ENCODE assay signal across 2 cellular contexts in the genomic region with DNA sequence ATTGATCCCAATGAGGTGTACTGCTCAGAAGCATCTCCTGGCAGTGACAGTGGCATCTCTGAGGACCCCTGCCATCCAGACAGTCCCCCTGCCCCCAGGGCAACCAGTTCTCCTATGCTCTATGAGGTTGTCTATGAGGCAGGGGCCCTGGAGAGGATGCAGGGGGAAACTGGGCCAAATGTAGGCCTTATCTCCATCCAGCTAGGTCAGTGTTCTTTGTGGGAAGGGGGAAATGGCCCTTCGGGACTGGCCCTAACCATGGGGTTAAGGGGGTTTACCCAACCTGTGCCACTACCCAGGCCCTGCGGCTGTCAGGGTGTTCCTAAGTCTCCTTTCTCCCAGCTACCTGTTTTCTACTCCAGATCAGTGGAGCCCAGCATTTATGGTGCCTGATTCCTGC.
TF ChIP-seq lines count a peak whose summit lies in the region.

No MANE protein-coding gene starts in this region.

TF ChIP-seq in SK-N-SH, 30 proteins besides CTCF, POLR2A, EP300 and RAD21 (continued from another document):
- no peak for TF ChIP-seq MXI1 (IDR thresholded peaks at IDR 0.05; ENCODE audit: low read depth, low read length)

TF ChIP-seq in SK-N-SH treated with all-trans-retinoic acid at 6 μM for 48 hours, 23 proteins besides CTCF, POLR2A, EP300 and RAD21 (continued from another document):
- TF ChIP-seq, protein P1, sequence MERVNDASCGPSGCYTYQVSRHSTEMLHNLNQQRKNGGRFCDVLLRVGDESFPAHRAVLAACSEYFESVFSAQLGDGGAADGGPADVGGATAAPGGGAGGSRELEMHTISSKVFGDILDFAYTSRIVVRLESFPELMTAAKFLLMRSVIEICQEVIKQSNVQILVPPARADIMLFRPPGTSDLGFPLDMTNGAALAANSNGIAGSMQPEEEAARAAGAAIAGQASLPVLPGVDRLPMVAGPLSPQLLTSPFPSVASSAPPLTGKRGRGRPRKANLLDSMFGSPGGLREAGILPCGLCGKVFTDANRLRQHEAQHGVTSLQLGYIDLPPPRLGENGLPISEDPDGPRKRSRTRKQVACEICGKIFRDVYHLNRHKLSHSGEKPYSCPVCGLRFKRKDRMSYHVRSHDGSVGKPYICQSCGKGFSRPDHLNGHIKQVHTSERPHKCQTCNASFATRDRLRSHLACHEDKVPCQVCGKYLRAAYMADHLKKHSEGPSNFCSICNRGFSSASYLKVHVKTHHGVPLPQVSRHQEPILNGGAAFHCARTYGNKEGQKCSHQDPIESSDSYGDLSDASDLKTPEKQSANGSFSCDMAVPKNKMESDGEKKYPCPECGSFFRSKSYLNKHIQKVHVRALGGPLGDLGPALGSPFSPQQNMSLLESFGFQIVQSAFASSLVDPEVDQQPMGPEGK (CRISPR knock-in tag; IDR thresholded peaks at IDR 0.05; ENCODE audit: borderline replicate concordance) = no peak
- TF ChIP-seq ZC3H10 (CRISPR knock-in tag; IDR thresholded peaks at IDR 0.05) (no peak), TOX (CRISPR knock-in tag; IDR thresholded peaks at IDR 0.05; ENCODE audit: borderline replicate concordance) (no peak), PPARA (CRISPR knock-in tag; IDR thresholded peaks at IDR 0.05; ENCODE audit: borderline replicate concordance) (no peak), ZNF565 (CRISPR knock-in tag; conservative IDR thresholded peaks at IDR 0.05; ENCODE audit: low read depth) (no peak), ISL1 (CRISPR knock-in tag; IDR thresholded peaks at IDR 0.05) (no peak), TSHZ2 (CRISPR knock-in tag; IDR thresholded peaks at IDR 0.05) (no peak), ZFP30 (CRISPR knock-in tag; IDR thresholded peaks at IDR 0.05) (no peak)
- TF ChIP-seq, protein P2, sequence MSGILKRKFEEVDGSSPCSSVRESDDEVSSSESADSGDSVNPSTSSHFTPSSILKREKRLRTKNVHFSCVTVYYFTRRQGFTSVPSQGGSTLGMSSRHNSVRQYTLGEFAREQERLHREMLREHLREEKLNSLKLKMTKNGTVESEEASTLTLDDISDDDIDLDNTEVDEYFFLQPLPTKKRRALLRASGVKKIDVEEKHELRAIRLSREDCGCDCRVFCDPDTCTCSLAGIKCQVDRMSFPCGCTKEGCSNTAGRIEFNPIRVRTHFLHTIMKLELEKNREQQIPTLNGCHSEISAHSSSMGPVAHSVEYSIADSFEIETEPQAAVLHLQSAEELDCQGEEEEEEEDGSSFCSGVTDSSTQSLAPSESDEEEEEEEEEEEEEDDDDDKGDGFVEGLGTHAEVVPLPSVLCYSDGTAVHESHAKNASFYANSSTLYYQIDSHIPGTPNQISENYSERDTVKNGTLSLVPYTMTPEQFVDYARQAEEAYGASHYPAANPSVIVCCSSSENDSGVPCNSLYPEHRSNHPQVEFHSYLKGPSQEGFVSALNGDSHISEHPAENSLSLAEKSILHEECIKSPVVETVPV (CRISPR knock-in tag; IDR thresholded peaks at IDR 0.05) = no peak
